18 cellular contexts compared by ENCODE assay signal in genomic region chr5:28850320-28850921, GRCh38.
DNase-seq lines count a peak whose midpoint lies in the region; ATAC-seq and TF ChIP-seq lines count a peak whose summit lies in the region.
"Had no signal": no experiment of that assay in that cellular context is flagged by ENCODE, and none has a peak within 500 bp of the region (broad histone marks: within the 10 kb centered on the region; RNA-seq: fewer than 3 reads in every experiment).

No MANE protein-coding gene starts in this region.

- no peak for TF ChIP-seq CTCF in fibroblast of villous mesenchyme (IDR thresholded peaks at IDR 0.05; ENCODE audit: insufficient read depth, low read depth, low read length)
- TF ChIP-seq CTCF in foreskin fibroblast (IDR thresholded peaks at IDR 0.05; ENCODE audit: low read depth, low read length), result no peak

- no peak overlapping the region for H3K4me3 ChIP-seq in fibroblast of villous mesenchyme (ENCODE audit: low read depth, low read length)
- no peak overlapping the region for H3K4me3 ChIP-seq in foreskin fibroblast (ENCODE audit: low read depth in 1 of 2, low read length in 2 of 2)
- H3K4me3 ChIP-seq: HAP-1, SK-N-MC had no signal

- intact Hi-C loops in left cardiac atrium (cut with DNase I), result no loop called here

- no peak for ATAC-seq in left cardiac atrium
- ATAC-seq: T-cell had no signal

- DNase-seq in NCI-H82 (lab: John Stamatoyannopoulos, UW) (peak; percentile 17), NCI-H82 treated with DMSO at 0.1 percent for 48 hours (lab: John Stamatoyannopoulos, UW; ENCODE audit: unreplicated experiment) (no peak), RPMI7951 (ENCODE audit: low read depth) (peak; percentile 2), fibroblast of villous mesenchyme (ENCODE audit: low read depth) (peak; percentile 30), foreskin fibroblast (no peak), NCI-H2081 treated with DMSO at 0.1 percent for 48 hours (lab: John Stamatoyannopoulos, UW) (no peak), NCI-H2171 (lab: John Stamatoyannopoulos, UW) (no peak), left cardiac atrium (no peak)
- DNase-seq: Caco-2; CD4-positive, CD25-positive, alpha-beta regulatory T cell; DMS153; NCI-H1092 treated with DMSO at 0.1 percent for 48 hours; NCI-H2227 treated with DMSO at 0.1 percent for 48 hours; NCI-H526 treated with DMSO at 0.1 percent for 48 hours; OCI-M1; T-cell had no signal

Comparison
In these comparisons a context has a peak if more than half of its experiments do, and no peak if none do; other contexts are left out.
1. DNase-seq: peak in NCI-H82 (single experiment), RPMI7951 (single experiment) and fibroblast of villous mesenchyme (single experiment); none in NCI-H82 treated with DMSO at 0.1 percent for 48 hours (single experiment), foreskin fibroblast (0 of 2), NCI-H2081 treated with DMSO at 0.1 percent for 48 hours (single experiment), NCI-H2171 (single experiment) and left cardiac atrium (single experiment).